Comparison of ENCODE assay signal across 8 cellular contexts in the genomic region with DNA sequence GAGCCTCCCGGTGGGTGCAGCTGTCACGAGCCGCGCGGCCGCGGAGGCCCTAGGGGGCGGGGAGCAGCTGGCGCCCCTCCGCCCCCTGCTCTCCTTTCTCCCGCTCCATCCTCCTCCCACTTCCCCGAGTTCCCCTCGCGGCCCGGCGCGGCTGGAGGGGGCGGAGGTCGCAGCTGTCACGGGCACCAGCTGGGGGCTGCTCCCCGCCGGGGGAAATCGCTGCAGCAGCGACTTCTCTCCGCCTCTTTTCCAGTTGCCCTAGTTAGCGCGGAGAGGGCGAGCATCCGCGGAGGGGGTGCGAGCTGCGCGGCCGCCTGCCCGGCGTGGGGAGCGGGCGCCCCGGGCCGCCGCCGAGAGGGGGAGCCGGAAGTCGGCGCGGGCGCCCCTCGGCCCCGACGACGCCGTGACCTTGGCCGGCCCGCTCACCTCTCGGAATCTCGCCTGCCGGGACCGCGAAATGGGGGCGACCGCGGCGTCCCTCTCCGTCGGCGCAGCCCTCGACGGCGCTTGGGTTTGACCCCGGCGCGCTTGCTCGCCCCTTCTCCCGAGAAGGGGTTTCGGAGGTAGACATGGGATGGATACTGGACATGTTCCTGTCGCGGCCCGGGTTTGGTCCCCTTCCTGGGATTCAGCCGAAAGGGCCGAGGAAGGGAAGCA. TPM values are rescaled to one million over a fixed set of nuclear protein-coding genes. Genes with fewer than 3 reads are reported as not detected.
A peak's percentile ranks its signal among the peaks of the same experiment; 100 is the strongest.
DNase-seq lines count a peak whose midpoint lies in the region; ATAC-seq, FAIRE-seq and TF ChIP-seq lines count a peak whose summit lies in the region.

No MANE protein-coding gene starts in this region.

- H3K4me3 ChIP-seq in BLaER1 (peak overlapping the region; percentile 87), left ventricle myocardium inferior (peak overlapping the region; percentile 91), prostate gland (peak overlapping the region; percentile 81 to 92)

- in situ Hi-C loops in SK-MEL-5 (cut with HindIII; ENCODE audit: low pct_unique_long_range_greater_than_20kb, low sequenced_read_pairs), result no loop called here

- FAIRE-seq in urothelium cell line (lab: Jason Lieb, UNC), result no peak

- ATAC-seq in GM19397 (IDR thresholded peaks at IDR 0.05; ENCODE audit: unreplicated experiment) (peak; percentile 45), HG03521 (IDR thresholded peaks at IDR 0.05; ENCODE audit: unreplicated experiment) (peak; percentile 31)

- H3K9me3 ChIP-seq in BLaER1 (no peaks in the 10 kb centered on the region), left ventricle myocardium inferior (replicated peaks) (no peaks in the 10 kb centered on the region), prostate gland (no peaks in the 10 kb centered on the region)

- peak overlapping the region; percentile 89 for H3K9ac ChIP-seq in BLaER1

- H3K4me1 ChIP-seq in BLaER1 (peaks cover 34% of the 10 kb centered on the region), left ventricle myocardium inferior (peaks cover 63% of the 10 kb centered on the region), prostate gland (replicated peaks) (no peaks in the 10 kb centered on the region)

- DNase-seq in SK-MEL-5 (ENCODE audit: low read depth, low spot score), result peak; percentile 34
- DNase-seq in activated naive CD8-positive, alpha-beta T cell treated with anti-CD3 and anti-CD28 coated beads, Interleukin-2, amount 50 U/mL, for 16 hours (ENCODE audit: low read depth, low spot score), result peak; percentile 15
- DNase-seq in left ventricle myocardium inferior, result peak; percentile 61
- DNase-seq in prostate gland (ENCODE audit: low spot score), result peak; percentile 12
- peak; percentile 76 for DNase-seq in urothelium cell line (ENCODE audit: low spot score)

- no peaks in the 10 kb centered on the region for H3K36me3 ChIP-seq in BLaER1
- H3K36me3 ChIP-seq in left ventricle myocardium inferior, result no peaks in the 10 kb centered on the region
- no peaks in the 10 kb centered on the region for H3K36me3 ChIP-seq in prostate gland

- TF ChIP-seq POLR2A in prostate gland (IDR thresholded peaks at IDR 0.05), result peak; percentile 14

- peaks cover 9% of the 10 kb centered on the region; the same call in 1 of the 2 replicates for H3K27me3 ChIP-seq in BLaER1
- no peaks in the 10 kb centered on the region for H3K27me3 ChIP-seq in left ventricle myocardium inferior (ENCODE audit: low read depth)
- no peaks in the 10 kb centered on the region for H3K27me3 ChIP-seq in prostate gland (replicated peaks; ENCODE audit: insufficient read depth)

- no peak for TF ChIP-seq CTCF in left ventricle myocardium inferior (IDR thresholded peaks at IDR 0.05; ENCODE audit: borderline replicate concordance)
- no peak for TF ChIP-seq CTCF in prostate gland (IDR thresholded peaks at IDR 0.05)

- H3K27ac ChIP-seq in BLaER1 (peak overlapping the region; percentile 86), left ventricle myocardium inferior (replicated peaks) (peak overlapping the region; percentile 89), prostate gland (peak overlapping the region; percentile 78 to 81)

- intact Hi-C loops in left ventricle myocardium inferior (cut with micrococcal nuclease), result loop anchor here (10.0 kb wide), 2 partner anchors 57 to 233 kb away; no protein-coding TSS in a partner anchor
- intact Hi-C loops in prostate gland (cut with DNase I), result loop anchor here (10.0 kb wide), 2 partner anchors 67 to 303 kb away; a partner anchor contains a TSS

- H3K4me2 ChIP-seq in BLaER1, result peak overlapping the region; percentile 95

- peaks cover 49% of the 10 kb centered on the region for H4K20me1 ChIP-seq in BLaER1

- under 1% methylated on average over 77 of the region's 80 CpGs for WGBS in prostate gland

RNA-seq across cellular contexts. Expression of a gene that starts 0.7 kb away (rescaled TPM):
- 14.4 and 17.6 TPM in 2 replicates for total RNA-seq in SK-MEL-5 (2014; rRNA removed; shearing (Covaris generic))
- polyA plus RNA-seq in SK-MEL-5 (2015; cell fraction: cytosol; rRNA removed), result 12.5 and 18.4 TPM in 2 replicates
- polyA plus RNA-seq in SK-MEL-5 (2015; cell fraction: nucleus; rRNA removed), result 12.1 and 14.3 TPM in 2 replicates
- total RNA-seq in left ventricle myocardium inferior, result 26.9 TPM
- total RNA-seq in prostate gland, result 10 to 100 TPM; 24.9 to 72.4 TPM

Comparison
In these comparisons a context has a peak if more than half of its experiments do, and no peak if none do; other contexts are left out.
1. Peak in every context shown above with its lines: DNase-seq, ATAC-seq, H3K4me3 ChIP-seq and H3K27ac ChIP-seq.
2. DNase-seq: peak in every context shown above with its lines; median percentile 76 in urothelium cell line; 61 in left ventricle myocardium inferior; 34 in SK-MEL-5; 15 in activated naive CD8-positive, alpha-beta T cell treated with anti-CD3 and anti-CD28 coated beads, Interleukin-2, amount 50 U/mL, for 16 hours; 12 in prostate gland.